ENCODE assay signal across 15 cellular contexts in genomic region chr12:124525455-124525854, GRCh38. TPM values are rescaled to one million over a fixed set of nuclear protein-coding genes. Genes with fewer than 3 reads are reported as not detected.
A peak's percentile ranks its signal among the peaks of the same experiment; 100 is the strongest.
DNase-seq lines count a peak whose midpoint lies in the region; ATAC-seq and TF ChIP-seq lines count a peak whose summit lies in the region.
"Had no signal": no experiment of that assay in that cellular context is flagged by ENCODE, and none has a peak within 500 bp of the region (broad histone marks: within the 10 kb centered on the region; RNA-seq: fewer than 3 reads in every experiment).

No MANE protein-coding gene starts in this region.

- no peak overlapping the region for H3K27ac Mint-ChIP-seq in endodermal cell
- H3K27ac Mint-ChIP-seq: activated naive CD4-positive, alpha-beta T cell treated with anti-CD3 and anti-CD28 coated beads, Interleukin-2, amount 50 U/mL, for 24 hours; B cell had no signal

- peak overlapping the region; percentile 17 for H3K27ac ChIP-seq in endodermal cell (ENCODE audit: low read depth, low read length)
- no peak overlapping the region for H3K27ac ChIP-seq in Peyer's patch
- H3K27ac ChIP-seq: SJCRH30, VCaP had no signal

- H3K36me3 ChIP-seq in endodermal cell (ENCODE audit: control insufficient read depth, insufficient read depth, low read length) (peaks cover 10% of the 10 kb centered on the region), Peyer's patch (no peaks in the 10 kb centered on the region)
- H3K36me3 ChIP-seq: SJCRH30 had no signal

- H3K36me3 Mint-ChIP-seq in endodermal cell (ENCODE audit: low read depth) = peaks cover 18% of the 10 kb centered on the region
- H3K36me3 Mint-ChIP-seq: activated naive CD4-positive, alpha-beta T cell treated with anti-CD3 and anti-CD28 coated beads, Interleukin-2, amount 50 U/mL, for 24 hours had no signal

- H3K9ac ChIP-seq in endodermal cell (ENCODE audit: extremely low read depth, low read length, poor library complexity, severe bottlenecking) = no peak overlapping the region

- DNase-seq in Ammon's horn (ENCODE audit: low spot score) (peak; percentile 73), NCI-H1694 treated with DMSO at 0.1 percent for 48 hours (lab: John Stamatoyannopoulos, UW) (peak; percentile 53), endodermal cell (no peak), nucleus accumbens (lab: John Stamatoyannopoulos, UW) (peak in 32 of 56 donors; percentile 16 to 65 (median 40)), Peyer's patch (no peak), NOMO-1 (lab: John Stamatoyannopoulos, UW; ENCODE audit: unreplicated experiment in 2 of 2) (no peak), DMS153 treated with DMSO at 0.1 percent for 48 hours (lab: John Stamatoyannopoulos, UW; ENCODE audit: unreplicated experiment) (no peak)
- DNase-seq: cerebellar nuclear complex, midbrain, NCI-H1105, SJCRH30 had no signal

- TF ChIP-seq POLR2A in Peyer's patch (IDR thresholded peaks at IDR 0.05) = no peak

- H3K9me3 ChIP-seq in endodermal cell (ENCODE audit: control insufficient read depth, low read length) = no peaks in the 10 kb centered on the region
- no peaks in the 10 kb centered on the region for H3K9me3 ChIP-seq in Peyer's patch
- H3K9me3 ChIP-seq: SJCRH30 had no signal

- no peak overlapping the region for H3K4me3 Mint-ChIP-seq in endodermal cell
- H3K4me3 Mint-ChIP-seq: activated naive CD4-positive, alpha-beta T cell treated with anti-CD3 and anti-CD28 coated beads, Interleukin-2, amount 50 U/mL, for 24 hours; B cell had no signal

- TF ChIP-seq CTCF in endodermal cell (conservative IDR thresholded peaks at IDR 0.05) (no peak), Peyer's patch (IDR thresholded peaks at IDR 0.05) (no peak)

- ATAC-seq in HG03175 (IDR thresholded peaks at IDR 0.05; ENCODE audit: unreplicated experiment) = no peak

- H3K27me3 Mint-ChIP-seq in endodermal cell (ENCODE audit: insufficient read depth) = no peaks in the 10 kb centered on the region
- H3K27me3 Mint-ChIP-seq: activated naive CD4-positive, alpha-beta T cell treated with anti-CD3 and anti-CD28 coated beads, Interleukin-2, amount 50 U/mL, for 24 hours; B cell had no signal

- peaks cover 4% of the 10 kb centered on the region for H3K9me3 Mint-ChIP-seq in endodermal cell
- H3K9me3 Mint-ChIP-seq: activated naive CD4-positive, alpha-beta T cell treated with anti-CD3 and anti-CD28 coated beads, Interleukin-2, amount 50 U/mL, for 24 hours had no signal

- H3K4me3 ChIP-seq in endodermal cell (ENCODE audit: low read length) = no peak overlapping the region
- H3K4me3 ChIP-seq in Peyer's patch = no peak overlapping the region
- H3K4me3 ChIP-seq: SJCRH30 had no signal

- WGBS in endodermal cell (ENCODE audit: insufficient coverage in 1 of 2, insufficient read length in 1 of 2), 2 experiments = 91 to 94% methylated on average over 12 to 14 of the region's 14 CpGs

- H3K27me3 ChIP-seq in endodermal cell (ENCODE audit: control insufficient read depth, insufficient read depth, low read length, poor library complexity, severe bottlenecking) = no peaks in the 10 kb centered on the region
- H3K27me3 ChIP-seq in Peyer's patch = no peaks in the 10 kb centered on the region
- H3K27me3 ChIP-seq: SJCRH30 had no signal

- no peaks in the 10 kb centered on the region for H3K4me1 Mint-ChIP-seq in endodermal cell

- no peaks in the 10 kb centered on the region for H3K4me1 ChIP-seq in endodermal cell (ENCODE audit: control insufficient read depth, insufficient read depth, low read length)
- peaks cover 0 to 12% (median 0%) of the 10 kb centered on the region in 4 donors for H3K4me1 ChIP-seq in Peyer's patch

RNA-seq across cellular contexts. Expression of gene NCOR2, which starts 42.0 kb away (rescaled TPM):
- total RNA-seq in endodermal cell = 100 to 1,000 TPM; 185 to 207 TPM
- polyA plus RNA-seq in endodermal cell (2013, experiment 1 of 2) = 112 TPM
- 110 TPM for polyA plus RNA-seq in endodermal cell (2013, experiment 2 of 2)
- 100 to 1,000 TPM; 105 to 330 (median 148) TPM for total RNA-seq in Peyer's patch

Comparison
In these comparisons a context has a peak if more than half of its experiments do, and no peak if none do; other contexts are left out.
1. DNase-seq: peak in Ammon's horn (single experiment), NCI-H1694 treated with DMSO at 0.1 percent for 48 hours (single experiment) and nucleus accumbens (32 of 56); none in endodermal cell (single experiment), Peyer's patch (0 of 3), NOMO-1 (0 of 2) and DMS153 treated with DMSO at 0.1 percent for 48 hours (single experiment).